Comparison of ENCODE assay signal across 16 cellular contexts in the genomic region with DNA sequence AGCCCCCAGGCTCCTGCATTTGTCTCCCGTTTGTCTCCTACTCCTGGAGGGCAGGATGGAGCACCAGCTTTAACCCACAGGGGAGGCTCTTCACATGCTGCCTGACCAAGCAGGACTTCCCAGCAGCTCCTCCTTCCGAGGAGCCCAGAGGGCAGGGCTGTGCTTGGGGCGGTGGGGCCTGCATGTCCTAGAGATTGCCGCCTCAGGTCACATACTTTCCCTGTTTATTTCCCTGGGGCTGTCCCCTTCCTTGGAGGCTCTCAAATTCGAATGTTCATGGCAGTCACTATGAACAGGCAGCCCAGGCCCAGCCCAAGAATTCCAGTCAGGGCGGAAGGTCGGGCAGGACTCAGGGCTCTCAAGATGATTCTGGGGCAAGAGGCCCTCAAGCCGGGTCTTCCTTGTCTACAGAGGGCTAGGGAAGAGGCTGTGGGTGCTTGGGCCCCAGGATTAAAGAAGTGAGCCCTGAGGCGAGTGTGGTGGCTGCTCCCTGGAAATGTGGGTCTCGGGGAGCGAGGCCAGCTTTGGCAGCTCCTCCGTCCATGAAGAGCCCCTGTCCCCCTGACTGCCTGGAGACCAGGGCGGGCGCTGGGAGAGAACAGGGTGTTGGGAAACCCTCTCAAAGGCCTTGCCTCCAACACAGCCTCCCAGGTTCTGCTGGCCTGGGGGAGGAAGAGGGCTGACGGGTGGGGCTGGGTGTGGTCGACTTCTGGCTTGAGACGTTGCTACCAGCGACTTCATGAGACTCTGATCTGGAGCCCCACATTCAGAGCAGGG. TPM values are rescaled to one million over a fixed set of nuclear protein-coding genes. Genes with fewer than 3 reads are reported as not detected.
DNase-seq lines count a peak whose midpoint lies in the region; ATAC-seq and TF ChIP-seq lines count a peak whose summit lies in the region.
"Had no signal": no experiment of that assay in that cellular context is flagged by ENCODE, and none has a peak within 500 bp of the region (broad histone marks: within the 10 kb centered on the region; RNA-seq: fewer than 3 reads in every experiment).

No MANE protein-coding gene starts in this region.

- H3K27me3 ChIP-seq in HCT116 (ENCODE audit: insufficient read depth, low read length): no peaks in the 10 kb centered on the region
- H3K27me3 ChIP-seq: hepatocyte had no signal

- peak overlapping the region in 3 of 7 donors; percentile 65 to 70 (median 68) for H3K27ac Mint-ChIP-seq in CD14-positive monocyte
- H3K27ac Mint-ChIP-seq in dendritic cell treated with granulocyte-macrophage colony-stimulating factor and Interleukin-4, amounts not matched to agents 40 ng/mL and 50 ng/mL, for 4 days: peak overlapping the region; percentile 2
- H3K27ac Mint-ChIP-seq: type B pancreatic cell had no signal

- TF ChIP-seq POLR2A in HCT116 (IDR thresholded peaks at IDR 0.05; ENCODE audit: borderline replicate concordance, extremely low read depth, insufficient read depth, insufficient read length): no peak

- H2AFZ ChIP-seq in HCT116 (ENCODE audit: low read depth, low read length, poor library complexity, severe bottlenecking): peak overlapping the region; percentile 22
- H2AFZ ChIP-seq: hepatocyte had no signal

- peaks cover 9% of the 10 kb centered on the region for H3K4me1 Mint-ChIP-seq in CD14-positive monocyte
- H3K4me1 Mint-ChIP-seq in dendritic cell treated with granulocyte-macrophage colony-stimulating factor and Interleukin-4, amounts not matched to agents 40 ng/mL and 50 ng/mL, for 4 days (ENCODE audit: low read depth): peaks cover 26% of the 10 kb centered on the region
- H3K4me1 Mint-ChIP-seq: neural crest cell had no signal

- intact Hi-C loops in CD14-positive monocyte (cut with micrococcal nuclease) (no loop called here), HCT116 (cut with micrococcal nuclease) (no loop called here), mucosa of descending colon (cut with DNase I, micrococcal nuclease) (no loop called here)
- intact Hi-C loops in dendritic cell treated with granulocyte-macrophage colony-stimulating factor and Interleukin-4, amounts not matched to agents 40 ng/mL and 50 ng/mL, for 4 days (cut with micrococcal nuclease): no loop called here

- peak; percentile 45 for DNase-seq in CD14-positive monocyte (ENCODE audit: low spot score)
- DNase-seq in HCT116 (ENCODE audit: low read depth, low spot score): no peak
- DNase-seq in mucosa of descending colon: peak in 2 of 3 donors; percentile 50 to 58
- no peak for DNase-seq in NK-92 (lab: John Stamatoyannopoulos, UW; ENCODE audit: unreplicated experiment)
- no peak for DNase-seq in NCI-H1694 treated with DMSO at 0.1 percent for 48 hours (lab: John Stamatoyannopoulos, UW)
- DNase-seq in GDM1 (lab: John Stamatoyannopoulos, UW): no peak
- DNase-seq: foreskin fibroblast, NCI-H748 treated with DMSO at 0.1 percent for 48 hours, OCI-M1, stomach had no signal

- no peaks in the 10 kb centered on the region for H4K20me1 ChIP-seq in HCT116 (ENCODE audit: insufficient read depth)

- peaks cover 24 to 50% (median 42%) of the 10 kb centered on the region in 3 donors for H3K27me3 Mint-ChIP-seq in CD14-positive monocyte (ENCODE audit: low read depth in 3 of 3)
- H3K27me3 Mint-ChIP-seq in dendritic cell treated with granulocyte-macrophage colony-stimulating factor and Interleukin-4, amounts not matched to agents 40 ng/mL and 50 ng/mL, for 4 days: peaks cover 61% of the 10 kb centered on the region

- peaks cover 5 to 25% of the 10 kb centered on the region in 2 experiments; a peak in 3 of 4 replicates for H3K4me1 ChIP-seq in HCT116 (ENCODE audit: control insufficient read depth in 1 of 2, insufficient read depth in 2 of 2, low read length in 2 of 2)
- no peaks in the 10 kb centered on the region for H3K4me1 ChIP-seq in mucosa of descending colon (ENCODE audit: low read depth)
- H3K4me1 ChIP-seq: stomach had no signal

- CTCF ChIA-PET in HCT116 (lab: Charles Lee): no interaction called here

- H3K9me3 Mint-ChIP-seq in CD14-positive monocyte: peaks cover 9 to 25% (median 22%) of the 10 kb centered on the region in 7 donors
- peaks cover 16% of the 10 kb centered on the region for H3K9me3 Mint-ChIP-seq in dendritic cell treated with granulocyte-macrophage colony-stimulating factor and Interleukin-4, amounts not matched to agents 40 ng/mL and 50 ng/mL, for 4 days
- H3K9me3 Mint-ChIP-seq: type B pancreatic cell had no signal

- H3K79me2 ChIP-seq in HCT116 (ENCODE audit: insufficient read depth, low read length): no peaks in the 10 kb centered on the region
- H3K79me2 ChIP-seq: hepatocyte had no signal

- H3K9me2 ChIP-seq in HCT116 (ENCODE audit: insufficient read depth): no peaks in the 10 kb centered on the region

- TF ChIP-seq CTCF in CD14-positive monocyte (IDR thresholded peaks at IDR 0.05) (no peak), HCT116 (IDR thresholded peaks at IDR 0.05 in 2 of 3, conservative IDR thresholded peaks at IDR 0.05 in 1 of 3; ENCODE audit: borderline replicate concordance in 1 of 3, insufficient read depth in 1 of 3, low read depth in 2 of 3, low read length in 2 of 3) (no peak), mucosa of descending colon (IDR thresholded peaks at IDR 0.05) (no peak)

- no peak for TF ChIP-seq RAD21 in HCT116 (IDR thresholded peaks at IDR 0.05; ENCODE audit: low read depth)

- H3K4me3 ChIP-seq in HCT116 (replicated peaks in 1 of 2; ENCODE audit: low read depth in 1 of 2, low read length in 2 of 2) (no peak overlapping the region), mucosa of descending colon (no peak overlapping the region)
- H3K4me3 ChIP-seq: hepatocyte, stomach had no signal

- RAD21 ChIA-PET in HCT116 (lab: Charles Lee; ENCODE audit: low non-redundant PET in 1 of 2, low total read pairs in 2 of 2, uncharacterized antibody in 2 of 2, unreplicated experiment in 2 of 2): interaction anchor here in 1 of 2 experiments (0.7 kb wide), 1 partner anchor 36 kb away, joined by 3 read pairs; no protein-coding TSS in a partner anchor

- H3K36me3 ChIP-seq in HCT116 (ENCODE audit: control insufficient read depth in 1 of 2, insufficient read depth in 2 of 2, low read length in 2 of 2) (no peaks in the 10 kb centered on the region), mucosa of descending colon (ENCODE audit: low read depth) (no peaks in the 10 kb centered on the region)
- H3K36me3 ChIP-seq: stomach had no signal

- H3K27ac ChIP-seq in HCT116 (ENCODE audit: low read depth, low read length): no peak overlapping the region
- H3K27ac ChIP-seq: epithelial cell of prostate, hepatocyte, stomach had no signal

- peak overlapping the region in 1 of 2 donors; percentile 44 for H3K4me3 Mint-ChIP-seq in CD14-positive monocyte
- no peak overlapping the region for H3K4me3 Mint-ChIP-seq in dendritic cell treated with granulocyte-macrophage colony-stimulating factor and Interleukin-4, amounts not matched to agents 40 ng/mL and 50 ng/mL, for 4 days
- H3K4me3 Mint-ChIP-seq: neural crest cell, type B pancreatic cell had no signal

- H3K4me2 ChIP-seq in HCT116 (ENCODE audit: low read length): peak overlapping the region; percentile 49
- H3K4me2 ChIP-seq: hepatocyte had no signal

- no peak overlapping the region for H3K9ac ChIP-seq in HCT116 (ENCODE audit: low read length)

- ATAC-seq in HCT116 (peak; percentile 42; the same call in 1 of the 2 replicates), mucosa of descending colon (peak; percentile 59), GM19452 (IDR thresholded peaks at IDR 0.05; ENCODE audit: unreplicated experiment) (no peak)

- POLR2A ChIA-PET in HCT116 (lab: Charles Lee): no interaction called here

- no TSS peak for BruUV-seq in HCT116 (replicated peaks; lab: Mats Ljungman, UMichigan)

- H3K36me3 Mint-ChIP-seq in CD14-positive monocyte: peaks cover 0 to 6% of the 10 kb centered on the region in 2 donors
- H3K36me3 Mint-ChIP-seq in dendritic cell treated with granulocyte-macrophage colony-stimulating factor and Interleukin-4, amounts not matched to agents 40 ng/mL and 50 ng/mL, for 4 days (ENCODE audit: low read depth): no peaks in the 10 kb centered on the region
- H3K36me3 Mint-ChIP-seq: type B pancreatic cell had no signal

- H3K9me3 ChIP-seq in HCT116 (ENCODE audit: control insufficient read depth in 1 of 2, insufficient read depth in 1 of 2, low read depth in 1 of 2, low read length in 2 of 2): peaks cover 6 to 10% of the 10 kb centered on the region in 2 experiments; a peak in 2 of 4 replicates
- peaks cover 14% of the 10 kb centered on the region for H3K9me3 ChIP-seq in mucosa of descending colon

TF ChIP-seq in HCT116, 20 proteins besides CTCF, POLR2A, EP300 and RAD21:
- TF ChIP-seq CBX3 (IDR thresholded peaks at IDR 0.05; ENCODE audit: low read depth) (no peak), POLR2AphosphoS5 (IDR thresholded peaks at IDR 0.05; ENCODE audit: low read depth, low read length) (no peak), YY1 (IDR thresholded peaks at IDR 0.05; ENCODE audit: extremely low read depth, insufficient replicate concordance, low read depth, low read length) (no peak), SIN3A (IDR thresholded peaks at IDR 0.05; ENCODE audit: low read depth) (no peak), EGR1 (IDR thresholded peaks at IDR 0.05; ENCODE audit: low read depth) (no peak), ZNF274 (IDR thresholded peaks at IDR 0.05; ENCODE audit: low read depth, low read length) (no peak), ZFX (IDR thresholded peaks at IDR 0.05) (no peak), TCF7L2 (IDR thresholded peaks at IDR 0.05; ENCODE audit: borderline replicate concordance, extremely low read depth, insufficient read depth, insufficient read length) (no peak), SRF (IDR thresholded peaks at IDR 0.05; ENCODE audit: low read depth) (no peak)
- TF ChIP-seq, protein P1, sequence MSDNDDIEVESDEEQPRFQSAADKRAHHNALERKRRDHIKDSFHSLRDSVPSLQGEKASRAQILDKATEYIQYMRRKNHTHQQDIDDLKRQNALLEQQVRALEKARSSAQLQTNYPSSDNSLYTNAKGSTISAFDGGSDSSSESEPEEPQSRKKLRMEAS (IDR thresholded peaks at IDR 0.05): no peak
TF ChIP-seq in HCT116: peak in this region for 0.

RNA-seq across cellular contexts. Expression of a gene that starts 48.9 kb away (rescaled TPM):
- polyA plus RNA-seq in CD14-positive monocyte: 10 to 100 TPM; 98.0 to 99.5 TPM
- total RNA-seq in HCT116 (2021; ENCODE audit: unreplicated experiment) (111 TPM), mucosa of descending colon (10 to 100 TPM; 42.0 to 98.1 (median 47.7) TPM)
- polyA plus RNA-seq in HCT116 (2012): 173 and 207 TPM in 2 replicates

Comparison
In these comparisons a context has a peak if more than half of its experiments do, and no peak if none do; other contexts are left out.
1. DNase-seq: peak in CD14-positive monocyte (single experiment) and mucosa of descending colon (2 of 3); none in HCT116 (single experiment), NK-92 (single experiment), NCI-H1694 treated with DMSO at 0.1 percent for 48 hours (single experiment) and GDM1 (single experiment).